ENCODE assay signal across 8 cellular contexts in genomic region chr6:34986845-34987246, GRCh38.
DNase-seq lines count a peak whose midpoint lies in the region; ATAC-seq and TF ChIP-seq lines count a peak whose summit lies in the region.

No MANE protein-coding gene starts in this region.

- no peak overlapping the region for H3K27ac Mint-ChIP-seq in activated CD4-positive, alpha-beta T cell treated with anti-CD3 and anti-CD28 coated beads, Interleukin-2, amount 10 ng/mL, durations not matched to agents 7 days and 5 days

- no peaks in the 10 kb centered on the region for H3K27me3 ChIP-seq in HAP-1 (ENCODE audit: low read depth)
- no peaks in the 10 kb centered on the region for H3K27me3 ChIP-seq in right lobe of liver

- POLR2A ChIA-PET in activated CD4-positive, alpha-beta T cell treated with anti-CD3 and anti-CD28 coated beads, Interleukin-2, amount 10 ng/mL, durations not matched to agents 7 days and 5 days (lab: Charles Lee), result interaction anchor here (0.5 kb wide), 1 partner anchor 211 kb away, joined by 4 read pairs; no protein-coding TSS in a partner anchor

- no peaks in the 10 kb centered on the region for H3K9me3 Mint-ChIP-seq in activated CD4-positive, alpha-beta T cell treated with anti-CD3 and anti-CD28 coated beads, Interleukin-2, amount 10 ng/mL, durations not matched to agents 7 days and 5 days

- H3K4me3 ChIP-seq in HAP-1 (no peak overlapping the region), right lobe of liver (no peak overlapping the region)

- in situ Hi-C loops in HAP-1 (cut with MboI; ENCODE audit: low sequenced_read_pairs), result loop anchor here (5.0 to 10.0 kb wide), 3 partner anchors 155 to 250 kb away; partner anchors contain the start of gene TCP11

- peaks cover 5% of the 10 kb centered on the region for H3K4me1 ChIP-seq in HAP-1
- peaks cover 0 to 10% (median 4%) of the 10 kb centered on the region in 4 donors for H3K4me1 ChIP-seq in right lobe of liver

- H3K36me3 ChIP-seq in HAP-1 (replicated peaks), result peaks cover 17% of the 10 kb centered on the region
- H3K36me3 ChIP-seq in right lobe of liver, result peaks cover 0 to 63% (median 6%) of the 10 kb centered on the region in 4 donors

- no peak overlapping the region for H3K27ac ChIP-seq in right lobe of liver

- peak; percentile 83 to 90 (median 90) for TF ChIP-seq CTCF in right lobe of liver (IDR thresholded peaks at IDR 0.05)

- intact Hi-C loops in right lobe of liver (cut with DNase I), result loop anchor here in 1 of 2 donors (5.0 kb wide), 1 partner anchor 155 kb away; the partner anchor contains the start of gene TCP11

- no peaks in the 10 kb centered on the region for H3K27me3 Mint-ChIP-seq in activated CD4-positive, alpha-beta T cell treated with anti-CD3 and anti-CD28 coated beads, Interleukin-2, amount 10 ng/mL, durations not matched to agents 7 days and 5 days

- H3K4me3 Mint-ChIP-seq in activated CD4-positive, alpha-beta T cell treated with anti-CD3 and anti-CD28 coated beads, Interleukin-2, amount 10 ng/mL, durations not matched to agents 7 days and 5 days, result no peak overlapping the region

- ATAC-seq in right lobe of liver, result peak; percentile 74 to 91 (median 84)

- peaks cover 4% of the 10 kb centered on the region for H3K36me3 Mint-ChIP-seq in activated CD4-positive, alpha-beta T cell treated with anti-CD3 and anti-CD28 coated beads, Interleukin-2, amount 10 ng/mL, durations not matched to agents 7 days and 5 days (ENCODE audit: low read depth)

- DNase-seq in AG08396 (ENCODE audit: low spot score) (peak; percentile 66), HAP-1 (ENCODE audit: low spot score in 2 of 2) (peak; percentile 83 to 92), NCI-H524 (lab: John Stamatoyannopoulos, UW) (peak; percentile 67 to 87), dermis blood vessel endothelial cell (peak; percentile 92), right lobe of liver (peak; percentile 50 to 76 (median 66)), NCI-H226 (no peak)
- peak; percentile 79 for DNase-seq in activated CD4-positive, alpha-beta T cell treated with anti-CD3 and anti-CD28 coated beads, Interleukin-2, amount 10 ng/mL, durations not matched to agents 7 days and 5 days
- peak; percentile 3 to 27 (median 5) for DNase-seq in stimulated activated CD4-positive, alpha-beta T cell treated with anti-CD3 and anti-CD28 coated beads, TNF-alpha, amount 100 ng/mL, for 1 hour (ENCODE audit: low read depth in 3 of 3, low spot score in 1 of 3)

- TF ChIP-seq POLR2A in right lobe of liver (IDR thresholded peaks at IDR 0.05), result no peak

- CTCF ChIA-PET in activated CD4-positive, alpha-beta T cell treated with anti-CD3 and anti-CD28 coated beads, Interleukin-2, amount 10 ng/mL, durations not matched to agents 7 days and 5 days (lab: Charles Lee), result interaction anchor here (0.6 to 2.7 kb wide), 10 partner anchors 9 to 553 kb away, joined by 3 to 9 read pairs (median 3); no protein-coding TSS in a partner anchor

- no peaks in the 10 kb centered on the region for H3K4me1 Mint-ChIP-seq in activated CD4-positive, alpha-beta T cell treated with anti-CD3 and anti-CD28 coated beads, Interleukin-2, amount 10 ng/mL, durations not matched to agents 7 days and 5 days

- H3K9me3 ChIP-seq in HAP-1, result no peaks in the 10 kb centered on the region
- H3K9me3 ChIP-seq in right lobe of liver, result no peaks in the 10 kb centered on the region

- 15% methylated on average over 3 of the region's 3 CpGs for WGBS in right lobe of liver (ENCODE audit: insufficient coverage, low coverage, low lambda C conversion rate, missing lambda C conversion rate)
